ENCODE assay signal across 12 cellular contexts in the genomic region with DNA sequence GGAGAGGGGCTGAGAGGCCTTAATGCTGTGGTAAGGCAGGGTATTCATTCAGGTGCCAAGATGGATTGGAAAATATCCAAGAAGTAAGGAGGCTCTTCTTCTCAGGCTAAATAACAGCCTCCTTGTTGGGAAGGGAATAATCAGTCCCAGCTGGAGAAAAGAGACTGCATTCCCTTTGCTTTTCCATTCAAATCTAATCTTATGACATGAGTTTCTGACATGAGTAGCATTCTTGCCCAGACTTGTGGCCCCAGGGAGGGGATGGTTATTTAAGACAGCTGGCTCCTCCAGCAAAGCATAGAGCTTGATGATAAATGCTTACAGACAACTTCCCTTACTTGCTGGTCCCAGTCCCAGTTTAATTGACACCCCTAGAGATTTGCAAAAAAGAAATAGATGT.
DNase-seq lines count a peak whose midpoint lies in the region; ATAC-seq and TF ChIP-seq lines count a peak whose summit lies in the region.
"Had no signal": no experiment of that assay in that cellular context is flagged by ENCODE, and none has a peak within 500 bp of the region (broad histone marks: within the 10 kb centered on the region; RNA-seq: fewer than 3 reads in every experiment).

No MANE protein-coding gene starts in this region.

- H3K9ac ChIP-seq in neural cell (ENCODE audit: low read length) = no peak overlapping the region

- no peak overlapping the region for H2AFZ ChIP-seq in neural cell (ENCODE audit: low read depth, low read length)

- peaks cover 46% of the 10 kb centered on the region for H3K79me2 ChIP-seq in neural cell (replicated peaks; ENCODE audit: insufficient read depth, low read length)

- no peaks in the 10 kb centered on the region for H3K9me2 ChIP-seq in neural cell (ENCODE audit: insufficient read depth, low read length)

- no peaks in the 10 kb centered on the region for H3K9me3 Mint-ChIP-seq in activated CD8-positive, alpha-beta T cell treated with anti-CD3 and anti-CD28 coated beads for 36 hours

- no peaks in the 10 kb centered on the region for H3K4me1 Mint-ChIP-seq in activated CD8-positive, alpha-beta T cell treated with anti-CD3 and anti-CD28 coated beads for 36 hours (ENCODE audit: low read depth)

- H3K27ac ChIP-seq in esophagus muscularis mucosa (replicated peaks in 1 of 4) (no peak overlapping the region), neural cell (ENCODE audit: low read length) (peak overlapping the region; percentile 74), stomach (no peak overlapping the region), lower lobe of right lung (no peak overlapping the region)
- H3K27ac ChIP-seq: sigmoid colon, SJSA1 had no signal

- H3K27ac Mint-ChIP-seq in activated CD8-positive, alpha-beta T cell treated with anti-CD3 and anti-CD28 coated beads for 36 hours = no peak overlapping the region

- no peak for TF ChIP-seq CTCF in esophagus muscularis mucosa (IDR thresholded peaks at IDR 0.05)
- TF ChIP-seq CTCF in neural cell (IDR thresholded peaks at IDR 0.05; ENCODE audit: poor library complexity, severe bottlenecking) = no peak
- TF ChIP-seq CTCF in stomach (IDR thresholded peaks at IDR 0.05) = no peak
- TF ChIP-seq CTCF in activated CD8-positive, alpha-beta T cell treated with anti-CD3 and anti-CD28 coated beads for 36 hours (IDR thresholded peaks at IDR 0.05) = no peak
- no peak for TF ChIP-seq CTCF in lower lobe of right lung (IDR thresholded peaks at IDR 0.05)

- no peaks in the 10 kb centered on the region for H3K36me3 ChIP-seq in esophagus muscularis mucosa
- no peaks in the 10 kb centered on the region for H3K36me3 ChIP-seq in neural cell (ENCODE audit: insufficient read depth, low read length)
- H3K36me3 ChIP-seq in stomach = no peaks in the 10 kb centered on the region
- H3K36me3 ChIP-seq in lower lobe of right lung = no peaks in the 10 kb centered on the region
- H3K36me3 ChIP-seq: sigmoid colon, SJSA1 had no signal

- H3K27me3 ChIP-seq in esophagus muscularis mucosa (no peaks in the 10 kb centered on the region), neural cell (ENCODE audit: insufficient read depth, low read depth, low read length) (no peaks in the 10 kb centered on the region), stomach (no peaks in the 10 kb centered on the region), lower lobe of right lung (ENCODE audit: low read depth) (no peaks in the 10 kb centered on the region)
- H3K27me3 ChIP-seq: sigmoid colon, SJSA1 had no signal

- TF ChIP-seq EP300 in esophagus muscularis mucosa (IDR thresholded peaks at IDR 0.05) (no peak), neural cell (conservative IDR thresholded peaks at IDR 0.05; ENCODE audit: poor library complexity, severe bottlenecking) (no peak), stomach (IDR thresholded peaks at IDR 0.05) (no peak)

- POLR2A ChIA-PET in activated CD8-positive, alpha-beta T cell treated with anti-CD3 and anti-CD28 coated beads for 36 hours (lab: Charles Lee) = no interaction called here

- TF ChIP-seq RAD21 in neural cell (conservative IDR thresholded peaks at IDR 0.05) = no peak

- H3K4me1 ChIP-seq in esophagus muscularis mucosa = peaks cover 44 to 51% (median 49%) of the 10 kb centered on the region in 4 donors
- H3K4me1 ChIP-seq in stomach = peaks cover 0 to 18% (median 1%) of the 10 kb centered on the region in 4 donors
- peaks cover 18% of the 10 kb centered on the region for H3K4me1 ChIP-seq in lower lobe of right lung
- H3K4me1 ChIP-seq: SJSA1 had no signal

- intact Hi-C loops in esophagus muscularis mucosa (cut with DNase I) (no loop called here), stomach (cut with DNase I; ENCODE audit: low total_unique reads) (no loop called here), lower lobe of right lung (cut with DNase I) (no loop called here)
- intact Hi-C loops in activated CD8-positive, alpha-beta T cell treated with anti-CD3 and anti-CD28 coated beads for 36 hours (cut with micrococcal nuclease) = no loop called here

- H3K4me3 ChIP-seq in esophagus muscularis mucosa (no peak overlapping the region), neural cell (ENCODE audit: low read length) (peak overlapping the region; percentile 5), stomach (no peak overlapping the region), lower lobe of right lung (no peak overlapping the region)
- H3K4me3 ChIP-seq: GM12878, sigmoid colon, SJSA1 had no signal

- H3F3A ChIP-seq in neural cell (ENCODE audit: insufficient read depth, low read length, poor library complexity, severe bottlenecking) = no peaks in the 10 kb centered on the region

- no peak overlapping the region for H3K4me2 ChIP-seq in neural cell (ENCODE audit: low read length)

- H4K20me1 ChIP-seq in neural cell (ENCODE audit: insufficient read depth) = no peaks in the 10 kb centered on the region

- no peak for TF ChIP-seq POLR2A in esophagus muscularis mucosa (IDR thresholded peaks at IDR 0.05; ENCODE audit: low read depth)
- no peak for TF ChIP-seq POLR2A in stomach (IDR thresholded peaks at IDR 0.05)

- no peak overlapping the region for H3K4me3 Mint-ChIP-seq in activated CD8-positive, alpha-beta T cell treated with anti-CD3 and anti-CD28 coated beads for 36 hours

- DNase-seq in COLO829 (ENCODE audit: low spot score) = peak; percentile 87
- peak; percentile 25 for DNase-seq in NCI-H2227 treated with DMSO at 0.1 percent for 48 hours (lab: John Stamatoyannopoulos, UW)
- peak; percentile 14 for DNase-seq in esophagus muscularis mucosa (ENCODE audit: extremely low spot score)
- no peak for DNase-seq in stimulated activated naive CD8-positive, alpha-beta T cell treated with anti-CD3 and anti-CD28 coated beads, Interleukin-15, Interleukin-2, amounts not matched to agents 100 U/mL and 50 U/mL, for 24 hours
- DNase-seq in stomach = no peak
- no peak for DNase-seq in activated CD8-positive, alpha-beta T cell treated with anti-CD3 and anti-CD28 coated beads for 36 hours
- no peak for DNase-seq in lower lobe of right lung
- DNase-seq: activated CD4-positive, alpha-beta T cell treated with anti-CD3 and anti-CD28 coated beads for 48 hours; sigmoid colon had no signal

- H3K27me3 Mint-ChIP-seq in activated CD8-positive, alpha-beta T cell treated with anti-CD3 and anti-CD28 coated beads for 36 hours = no peaks in the 10 kb centered on the region

- H3K36me3 Mint-ChIP-seq in activated CD8-positive, alpha-beta T cell treated with anti-CD3 and anti-CD28 coated beads for 36 hours (ENCODE audit: low read depth) = no peaks in the 10 kb centered on the region

- H3K9me3 ChIP-seq in esophagus muscularis mucosa = no peaks in the 10 kb centered on the region
- H3K9me3 ChIP-seq in neural cell (ENCODE audit: low read length) = no peaks in the 10 kb centered on the region
- no peaks in the 10 kb centered on the region for H3K9me3 ChIP-seq in stomach
- no peaks in the 10 kb centered on the region for H3K9me3 ChIP-seq in lower lobe of right lung
- H3K9me3 ChIP-seq: sigmoid colon, SJSA1 had no signal

- CTCF ChIA-PET in activated CD8-positive, alpha-beta T cell treated with anti-CD3 and anti-CD28 coated beads for 36 hours (lab: Charles Lee) = interaction anchor here (1.7 kb wide), 1 partner anchor 67 kb away, joined by 4 read pairs; no protein-coding TSS in a partner anchor

- no peak for ATAC-seq in stimulated activated naive CD8-positive, alpha-beta T cell treated with anti-CD3 and anti-CD28 coated beads, Interleukin-15, Interleukin-2, amounts not matched to agents 100 U/mL and 50 U/mL, for 24 hours
- no peak for ATAC-seq in activated CD8-positive, alpha-beta T cell treated with anti-CD3 and anti-CD28 coated beads for 36 hours
- ATAC-seq in lower lobe of right lung = no peak
- ATAC-seq: GM12878 had no signal

TF ChIP-seq in neural cell, 6 proteins besides CTCF, POLR2A, EP300 and RAD21:
- TF ChIP-seq, protein P1, sequence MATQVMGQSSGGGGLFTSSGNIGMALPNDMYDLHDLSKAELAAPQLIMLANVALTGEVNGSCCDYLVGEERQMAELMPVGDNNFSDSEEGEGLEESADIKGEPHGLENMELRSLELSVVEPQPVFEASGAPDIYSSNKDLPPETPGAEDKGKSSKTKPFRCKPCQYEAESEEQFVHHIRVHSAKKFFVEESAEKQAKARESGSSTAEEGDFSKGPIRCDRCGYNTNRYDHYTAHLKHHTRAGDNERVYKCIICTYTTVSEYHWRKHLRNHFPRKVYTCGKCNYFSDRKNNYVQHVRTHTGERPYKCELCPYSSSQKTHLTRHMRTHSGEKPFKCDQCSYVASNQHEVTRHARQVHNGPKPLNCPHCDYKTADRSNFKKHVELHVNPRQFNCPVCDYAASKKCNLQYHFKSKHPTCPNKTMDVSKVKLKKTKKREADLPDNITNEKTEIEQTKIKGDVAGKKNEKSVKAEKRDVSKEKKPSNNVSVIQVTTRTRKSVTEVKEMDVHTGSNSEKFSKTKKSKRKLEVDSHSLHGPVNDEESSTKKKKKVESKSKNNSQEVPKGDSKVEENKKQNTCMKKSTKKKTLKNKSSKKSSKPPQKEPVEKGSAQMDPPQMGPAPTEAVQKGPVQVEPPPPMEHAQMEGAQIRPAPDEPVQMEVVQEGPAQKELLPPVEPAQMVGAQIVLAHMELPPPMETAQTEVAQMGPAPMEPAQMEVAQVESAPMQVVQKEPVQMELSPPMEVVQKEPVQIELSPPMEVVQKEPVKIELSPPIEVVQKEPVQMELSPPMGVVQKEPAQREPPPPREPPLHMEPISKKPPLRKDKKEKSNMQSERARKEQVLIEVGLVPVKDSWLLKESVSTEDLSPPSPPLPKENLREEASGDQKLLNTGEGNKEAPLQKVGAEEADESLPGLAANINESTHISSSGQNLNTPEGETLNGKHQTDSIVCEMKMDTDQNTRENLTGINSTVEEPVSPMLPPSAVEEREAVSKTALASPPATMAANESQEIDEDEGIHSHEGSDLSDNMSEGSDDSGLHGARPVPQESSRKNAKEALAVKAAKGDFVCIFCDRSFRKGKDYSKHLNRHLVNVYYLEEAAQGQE (IDR thresholded peaks at IDR 0.05; ENCODE audit: borderline replicate concordance) = peak; percentile 85
- TF ChIP-seq SMC3 (conservative IDR thresholded peaks at IDR 0.05; ENCODE audit: poor library complexity) (no peak), POLR2AphosphoS5 (IDR thresholded peaks at IDR 0.05) (no peak), MXI1 (conservative IDR thresholded peaks at IDR 0.05; ENCODE audit: poor library complexity, severe bottlenecking) (no peak)

Comparison
In these comparisons a context has a peak if more than half of its experiments do, and no peak if none do; other contexts are left out.
1. DNase-seq: peak in COLO829 (single experiment), NCI-H2227 treated with DMSO at 0.1 percent for 48 hours (single experiment) and esophagus muscularis mucosa (single experiment); none in stimulated activated naive CD8-positive, alpha-beta T cell treated with anti-CD3 and anti-CD28 coated beads, Interleukin-15, Interleukin-2, amounts not matched to agents 100 U/mL and 50 U/mL, for 24 hours (single experiment), stomach (single experiment), activated CD8-positive, alpha-beta T cell treated with anti-CD3 and anti-CD28 coated beads for 36 hours (single experiment) and lower lobe of right lung (single experiment).